Comparison of ENCODE assay signal across 10 cellular contexts in genomic region chr9:93501406-93501805, GRCh38. TPM values are rescaled to one million over a fixed set of nuclear protein-coding genes. Genes with fewer than 3 reads are reported as not detected.
DNase-seq lines count a peak whose midpoint lies in the region; ATAC-seq and TF ChIP-seq lines count a peak whose summit lies in the region.
"Had no signal": no experiment of that assay in that cellular context is flagged by ENCODE, and none has a peak within 500 bp of the region (broad histone marks: within the 10 kb centered on the region; RNA-seq: fewer than 3 reads in every experiment).

No MANE protein-coding gene starts in this region.

- DNase-seq in activated naive CD4-positive, alpha-beta T cell treated with anti-CD3 and anti-CD28 coated beads for 36 hours, result no peak
- DNase-seq in activated naive CD4-positive, alpha-beta T cell (lab: John Stamatoyannopoulos, UW), result no peak
- DNase-seq in upper lobe of left lung, result no peak
- DNase-seq in NCI-H1436 treated with DMSO at 0.1 percent for 48 hours (lab: John Stamatoyannopoulos, UW), result no peak
- DNase-seq in T-helper 9 cell, result no peak
- DNase-seq: NCI-H748 treated with DMSO at 0.1 percent for 48 hours; stimulated activated CD4-positive, alpha-beta T cell treated with anti-CD3 and anti-CD28 coated beads, Interleukin-2, amount 100 ng/mL, for 48 hours had no signal

- no peaks in the 10 kb centered on the region for H3K9me3 Mint-ChIP-seq in activated naive CD4-positive, alpha-beta T cell treated with anti-CD3 and anti-CD28 coated beads for 36 hours
- H3K9me3 Mint-ChIP-seq in brain, result no peaks in the 10 kb centered on the region

- H3K27ac Mint-ChIP-seq in activated naive CD4-positive, alpha-beta T cell treated with anti-CD3 and anti-CD28 coated beads for 36 hours, result no peak overlapping the region
- peak overlapping the region in 3 of 5 experiments; percentile 5 to 71 (median 19) for H3K27ac Mint-ChIP-seq in brain

- no peak for TF ChIP-seq RAD21 in liver (IDR thresholded peaks at IDR 0.05)

- H3K4me1 ChIP-seq in liver (ENCODE audit: control insufficient read depth in 4 of 4, insufficient read depth in 4 of 4, low read length in 3 of 4) (peaks cover 0 to 21% (median 5%) of the 10 kb centered on the region in 4 donors), upper lobe of left lung (peaks cover 23 to 38% (median 32%) of the 10 kb centered on the region in 4 donors)

- WGBS in liver, result 52% methylated on average over 4 of the region's 4 CpGs
- 20 to 36% methylated on average over 4 of the region's 4 CpGs for WGBS in upper lobe of left lung, 2 donors

- peaks cover 3 to 30% (median 18%) of the 10 kb centered on the region in 4 donors for H3K36me3 ChIP-seq in liver (ENCODE audit: control insufficient read depth in 4 of 4, insufficient read depth in 3 of 4, low read depth in 1 of 4, low read length in 3 of 4)
- H3K36me3 ChIP-seq in upper lobe of left lung, result peaks cover 8 to 44% (median 33%) of the 10 kb centered on the region in 4 donors

- intact Hi-C loops in activated naive CD4-positive, alpha-beta T cell treated with anti-CD3 and anti-CD28 coated beads for 36 hours (cut with micrococcal nuclease), result loop anchor here (5.0 kb wide), 1 partner anchor 34 kb away; no protein-coding TSS in a partner anchor

- H3K27me3 ChIP-seq in liver (ENCODE audit: control insufficient read depth in 4 of 4, insufficient read depth in 4 of 4, low read length in 3 of 4) (no peaks in the 10 kb centered on the region), upper lobe of left lung (no peaks in the 10 kb centered on the region)

- CTCF ChIA-PET in activated naive CD4-positive, alpha-beta T cell treated with anti-CD3 and anti-CD28 coated beads for 36 hours (lab: Charles Lee), result no interaction called here

- H3K36me3 Mint-ChIP-seq in activated naive CD4-positive, alpha-beta T cell treated with anti-CD3 and anti-CD28 coated beads for 36 hours (ENCODE audit: low read depth), result peaks cover 51% of the 10 kb centered on the region
- H3K36me3 Mint-ChIP-seq in brain, result peaks cover 73% of the 10 kb centered on the region

- peak overlapping the region in 1 of 2 donors; percentile 16 for H3K9ac ChIP-seq in liver (ENCODE audit: low read depth in 1 of 2, low read length in 2 of 2)

- H3K4me3 ChIP-seq in liver (ENCODE audit: low read depth in 1 of 3, low read length in 3 of 3) (peak overlapping the region in 2 of 3 donors; percentile 30 to 33), upper lobe of left lung (peak overlapping the region in 3 of 4 donors; percentile 26 to 46 (median 40))

- no peak for ATAC-seq in upper lobe of left lung (ENCODE audit: low FRiP score in 2 of 2)
- no peak for ATAC-seq in GM21447 (IDR thresholded peaks at IDR 0.05; ENCODE audit: unreplicated experiment)

- peak overlapping the region; percentile 36 for H3K4me3 Mint-ChIP-seq in activated naive CD4-positive, alpha-beta T cell treated with anti-CD3 and anti-CD28 coated beads for 36 hours
- peak overlapping the region in 2 of 5 experiments; percentile 3 to 76 for H3K4me3 Mint-ChIP-seq in brain

- peaks cover 48% of the 10 kb centered on the region for H3K4me1 Mint-ChIP-seq in activated naive CD4-positive, alpha-beta T cell treated with anti-CD3 and anti-CD28 coated beads for 36 hours (ENCODE audit: low read depth)
- no peaks in the 10 kb centered on the region for H3K4me1 Mint-ChIP-seq in brain

- no peak for TF ChIP-seq EP300 in upper lobe of left lung (IDR thresholded peaks at IDR 0.05)

- no peak for TF ChIP-seq POLR2A in upper lobe of left lung (IDR thresholded peaks at IDR 0.05)

- H3K27ac ChIP-seq in liver (ENCODE audit: low read depth in 1 of 2, low read length in 2 of 2) (peak overlapping the region in 1 of 2 donors; percentile 36), upper lobe of left lung (peak overlapping the region; percentile 59 to 85 (median 72))

- no peak for TF ChIP-seq CTCF in brain (conservative IDR thresholded peaks at IDR 0.05)
- TF ChIP-seq CTCF in liver (IDR thresholded peaks at IDR 0.05; ENCODE audit: low read depth, low read length, missing input control), result no peak
- TF ChIP-seq CTCF in upper lobe of left lung (IDR thresholded peaks at IDR 0.05), result no peak

- H3K27me3 Mint-ChIP-seq in activated naive CD4-positive, alpha-beta T cell treated with anti-CD3 and anti-CD28 coated beads for 36 hours (ENCODE audit: low read depth), result no peaks in the 10 kb centered on the region
- no peaks in the 10 kb centered on the region for H3K27me3 Mint-ChIP-seq in brain

- H3K9me3 ChIP-seq in liver (ENCODE audit: control insufficient read depth in 4 of 4, low read length in 3 of 4) (no peaks in the 10 kb centered on the region), upper lobe of left lung (no peaks in the 10 kb centered on the region)

TF ChIP-seq in liver, 16 proteins besides CTCF, POLR2A, EP300 and RAD21:
- TF ChIP-seq HNF4A (conservative IDR thresholded peaks at IDR 0.05) (no peak), ATF3 (IDR thresholded peaks at IDR 0.05) (no peak), HNF4G (IDR thresholded peaks at IDR 0.05) (no peak), REST (IDR thresholded peaks at IDR 0.05) (no peak), FOXA2 (IDR thresholded peaks at IDR 0.05) (no peak), YY1 (IDR thresholded peaks at IDR 0.05) (no peak), NR2F2 (IDR thresholded peaks at IDR 0.05) (no peak), EGR1 (IDR thresholded peaks at IDR 0.05; ENCODE audit: low read depth in 2 of 2) (no peak), FOXA1 (IDR thresholded peaks at IDR 0.05) (no peak), RXRA (IDR thresholded peaks at IDR 0.05) (no peak), GABPA (IDR thresholded peaks at IDR 0.05 in 1 of 2, conservative IDR thresholded peaks at IDR 0.05 in 1 of 2) (no peak), SP1 (IDR thresholded peaks at IDR 0.05) (no peak), MAX (IDR thresholded peaks at IDR 0.05) (no peak), TAF1 (conservative IDR thresholded peaks at IDR 0.05) (no peak), JUND (IDR thresholded peaks at IDR 0.05) (no peak)

RNA-seq across cellular contexts. Expression of gene FAM120AOS, which starts 48.0 kb away (rescaled TPM):
- 10 to 100 TPM; 25.5 to 26.0 TPM for total RNA-seq in activated naive CD4-positive, alpha-beta T cell treated with anti-CD3 and anti-CD28 coated beads for 36 hours
- 50.5 TPM for polyA plus RNA-seq in brain (ENCODE audit: insufficient read depth, low read depth, low replicate concordance)
- 10 to 100 TPM; 17.2 to 25.0 TPM for total RNA-seq in liver
- polyA plus RNA-seq in liver, result 10 to 100 TPM; 16.4 to 17.4 TPM
- 10 to 100 TPM; 34.5 to 62.8 (median 47.9) TPM for total RNA-seq in upper lobe of left lung

RNA-seq across cellular contexts. Expression of gene FAM120A, which starts 49.9 kb away (rescaled TPM):
- 100 to 1,000 TPM; 112 to 116 TPM for total RNA-seq in activated naive CD4-positive, alpha-beta T cell treated with anti-CD3 and anti-CD28 coated beads for 36 hours
- polyA plus RNA-seq in brain (ENCODE audit: insufficient read depth, low read depth, low replicate concordance), result 61.7 TPM
- 10 to 100 TPM; 52.6 to 91.0 TPM for total RNA-seq in liver
- polyA plus RNA-seq in liver, result 10 to 100 TPM; 28.3 to 47.9 TPM
- total RNA-seq in upper lobe of left lung, result 100 to 1,000 TPM; 102 to 137 (median 109) TPM
